21 cellular contexts compared by ENCODE assay signal in genomic region chr3:143901105-143901504, GRCh38. TPM values are rescaled to one million over a fixed set of nuclear protein-coding genes. Genes with fewer than 3 reads are reported as not detected.
DNase-seq lines count a peak whose midpoint lies in the region; ATAC-seq and TF ChIP-seq lines count a peak whose summit lies in the region.
"Had no signal": no experiment of that assay in that cellular context is flagged by ENCODE, and none has a peak within 500 bp of the region (broad histone marks: within the 10 kb centered on the region; RNA-seq: fewer than 3 reads in every experiment).

No MANE protein-coding gene starts in this region.

- H3K4me1 ChIP-seq in ovary (ENCODE audit: insufficient read depth): peaks cover 2% of the 10 kb centered on the region
- H3K4me1 ChIP-seq: colonic mucosa, upper lobe of right lung had no signal

- TF ChIP-seq POLR2A in ovary (IDR thresholded peaks at IDR 0.05): no peak

- no peaks in the 10 kb centered on the region for H3K36me3 ChIP-seq in brain microvascular endothelial cell (replicated peaks)
- no peaks in the 10 kb centered on the region for H3K36me3 ChIP-seq in ovary
- H3K36me3 ChIP-seq: BLaER1 treated with 17β-estradiol and CSF1 and Interleukin-3, amounts not matched to agents 10 nM and 100 nM; colonic mucosa; gastroesophageal sphincter; upper lobe of right lung had no signal

- intact Hi-C loops in ovary (cut with DNase I): no loop called here

- H3K4me3 ChIP-seq in brain microvascular endothelial cell (ENCODE audit: low read depth, low read length) (no peak overlapping the region), ovary (no peak overlapping the region)
- H3K4me3 ChIP-seq: BLaER1 treated with 17β-estradiol and CSF1 and Interleukin-3, amounts not matched to agents 10 nM and 100 nM; colonic mucosa; gastroesophageal sphincter; upper lobe of right lung had no signal

- H3K27me3 ChIP-seq in brain microvascular endothelial cell (replicated peaks): no peaks in the 10 kb centered on the region
- no peaks in the 10 kb centered on the region for H3K27me3 ChIP-seq in ovary
- H3K27me3 ChIP-seq: BLaER1 treated with 17β-estradiol and CSF1 and Interleukin-3, amounts not matched to agents 10 nM and 100 nM; colonic mucosa; gastroesophageal sphincter; upper lobe of right lung had no signal

- DNase-seq in AG20443 (ENCODE audit: low spot score) (peak; percentile 64), brain microvascular endothelial cell (peak; percentile 69), kidney glomerular epithelial cell (lab: John Stamatoyannopoulos, UW) (peak; percentile 57), ovary (no peak), GM19238 (ENCODE audit: insufficient read length, low spot score) (no peak), DMS 273 (lab: John Stamatoyannopoulos, UW; ENCODE audit: unreplicated experiment) (no peak)
- DNase-seq: activated B cell treated with CpG ODN at 0.5 μM for 24 hours; activated CD8-positive, alpha-beta memory T cell treated with anti-CD3 and anti-CD28 coated beads, Interleukin-2, amount 50 U/mL, for 4 hours; colonic mucosa; DMS79 treated with DMSO at 0.1 percent for 48 hours; H7; NCI-H1105; NCI-H446 treated with DMSO at 0.1 percent for 48 hours; OCI-M1; stimulated activated CD4-positive, alpha-beta T cell treated with anti-CD3 and anti-CD28 coated beads, Interleukin-2, amount 100 ng/mL, for 48 hours; upper lobe of right lung had no signal

- in situ Hi-C loops in brain microvascular endothelial cell (cut with HindIII; ENCODE audit: low pct_ligation_motif_present, low sequenced_read_pairs): no loop called here

- peak; percentile 65 for ATAC-seq in HG02759 (IDR thresholded peaks at IDR 0.05; ENCODE audit: unreplicated experiment)
- ATAC-seq in GM19467 (IDR thresholded peaks at IDR 0.05; ENCODE audit: unreplicated experiment): no peak
- ATAC-seq: activated naive CD4-positive, alpha-beta T cell treated with anti-CD3 and anti-CD28 coated beads, Interleukin-2, amount 50 U/mL, for 72 hours; gastroesophageal sphincter; upper lobe of right lung had no signal

- no peak for TF ChIP-seq EP300 in ovary (IDR thresholded peaks at IDR 0.05)

- H3K27ac ChIP-seq in brain microvascular endothelial cell (no peak overlapping the region), ovary (no peak overlapping the region)
- H3K27ac ChIP-seq: BLaER1 treated with 17β-estradiol and CSF1 and Interleukin-3, amounts not matched to agents 10 nM and 100 nM; colonic mucosa; gastroesophageal sphincter; upper lobe of right lung had no signal

- TF ChIP-seq CTCF in brain microvascular endothelial cell (IDR thresholded peaks at IDR 0.05; ENCODE audit: low read depth, low read length, missing control alignments): no peak
- TF ChIP-seq CTCF in ovary (IDR thresholded peaks at IDR 0.05): no peak

- no peaks in the 10 kb centered on the region for H3K9me3 ChIP-seq in ovary
- H3K9me3 ChIP-seq: BLaER1 treated with 17β-estradiol and CSF1 and Interleukin-3, amounts not matched to agents 10 nM and 100 nM; colonic mucosa; gastroesophageal sphincter; upper lobe of right lung had no signal

RNA-seq across cellular contexts. Expression of gene SLC9A9, which starts 52.8 kb away (rescaled TPM):
- total RNA-seq in ovary: 10 to 100 TPM in 6 of 7 donors, 1 to 10 TPM in 1; 7.0 to 18.9 (median 13.5) TPM
- polyA plus RNA-seq in ovary: 10 to 100 TPM; 12.8 to 22.7 TPM

Comparison
In these comparisons a context has a peak if more than half of its experiments do, and no peak if none do; other contexts are left out.
1. DNase-seq: peak in AG20443 (single experiment), brain microvascular endothelial cell (single experiment) and kidney glomerular epithelial cell (single experiment); none in ovary (0 of 5), GM19238 (single experiment) and DMS 273 (single experiment).